In genomic region chr9:92669890-92670708, GRCh38 we compare ENCODE assay signal across 8 cellular contexts. TPM values are rescaled to one million over a fixed set of nuclear protein-coding genes. Genes with fewer than 3 reads are reported as not detected.
DNase-seq lines count a peak whose midpoint lies in the region; ATAC-seq and TF ChIP-seq lines count a peak whose summit lies in the region.

A gene with protein sequence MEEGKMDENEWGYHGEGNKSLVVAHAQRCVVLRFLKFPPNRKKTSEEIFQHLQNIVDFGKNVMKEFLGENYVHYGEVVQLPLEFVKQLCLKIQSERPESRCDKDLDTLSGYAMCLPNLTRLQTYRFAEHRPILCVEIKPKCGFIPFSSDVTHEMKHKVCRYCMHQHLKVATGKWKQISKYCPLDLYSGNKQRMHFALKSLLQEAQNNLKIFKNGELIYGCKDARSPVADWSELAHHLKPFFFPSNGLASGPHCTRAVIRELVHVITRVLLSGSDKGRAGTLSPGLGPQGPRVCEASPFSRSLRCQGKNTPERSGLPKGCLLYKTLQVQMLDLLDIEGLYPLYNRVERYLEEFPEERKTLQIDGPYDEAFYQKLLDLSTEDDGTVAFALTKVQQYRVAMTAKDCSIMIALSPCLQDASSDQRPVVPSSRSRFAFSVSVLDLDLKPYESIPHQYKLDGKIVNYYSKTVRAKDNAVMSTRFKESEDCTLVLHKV (minus strand): TSS chr9:92670131. CDS start chr9:92669988, 143 bp downstream.

- H4K20me1 ChIP-seq in smooth muscle cell (ENCODE audit: low read depth) = peaks cover 38% of the 10 kb centered on the region

- H2AFZ ChIP-seq in smooth muscle cell (ENCODE audit: low read depth) = peak within 1 kb of the TSS; percentile 92

- ATAC-seq in GM19025 (IDR thresholded peaks at IDR 0.05; ENCODE audit: low read depth, unreplicated experiment) (peak; percentile 96), HG03280 (IDR thresholded peaks at IDR 0.05; ENCODE audit: unreplicated experiment) (peak; percentile 93)

- no peaks in the 10 kb centered on the region for H3K9me3 ChIP-seq in smooth muscle cell (replicated peaks; ENCODE audit: low read depth)

- H3F3A ChIP-seq in smooth muscle cell (ENCODE audit: low read depth) = peaks cover 6% of the 10 kb centered on the region

- peak within 1 kb of the TSS; percentile 98 for H3K9ac ChIP-seq in smooth muscle cell (ENCODE audit: low read depth)

- no peaks in the 10 kb centered on the region for H3K36me3 ChIP-seq in smooth muscle cell (ENCODE audit: low read depth)

- H3K4me2 ChIP-seq in smooth muscle cell = peak within 1 kb of the TSS; percentile 99

- no peak for TF ChIP-seq CTCF in AG09319 (IDR thresholded peaks at IDR 0.05; ENCODE audit: low read depth, low read length)
- no peak for TF ChIP-seq CTCF in smooth muscle cell (IDR thresholded peaks at IDR 0.05; ENCODE audit: borderline replicate concordance, insufficient read depth, poor library complexity, severe bottlenecking)

- DNase-seq in AG09319 (ENCODE audit: extremely low read depth, low read depth) (peak; percentile 96), NCI-H345 (lab: John Stamatoyannopoulos, UW) (peak; percentile 96), caudate nucleus (lab: John Stamatoyannopoulos, UW) (peak; percentile 70 to 99 (median 96)), iPS-NIHi7 (ENCODE audit: extremely low spot score) (peak; percentile 100), smooth muscle cell (lab: John Stamatoyannopoulos, UW; ENCODE audit: unreplicated experiment) (peak; percentile 90)
- peak; percentile 92 to 95 (median 94) for DNase-seq in activated CD4-positive, CD25-positive, alpha-beta regulatory T cell (lab: John Stamatoyannopoulos, UW)

- H3K4me3 ChIP-seq in smooth muscle cell = peak within 1 kb of the TSS; percentile 78

- H3K27ac ChIP-seq in caudate nucleus (ENCODE audit: low read depth, low read length) (peak within 1 kb of the TSS; percentile 90), smooth muscle cell (ENCODE audit: low read depth) (peak within 1 kb of the TSS; percentile 98)

- H3K4me1 ChIP-seq in smooth muscle cell (ENCODE audit: low read depth) = peaks cover 7% of the 10 kb centered on the region

- H3K27me3 ChIP-seq in smooth muscle cell (ENCODE audit: low read depth) = no peaks in the 10 kb centered on the region

- peaks cover 46% of the 10 kb centered on the region for H3K79me2 ChIP-seq in smooth muscle cell (ENCODE audit: low read depth)

- WGBS in smooth muscle cell (ENCODE audit: low lambda C conversion rate) = 1% methylated on average over 75 of the region's 75 CpGs

RNA-seq across cellular contexts. Expression of the gene that starts here (rescaled TPM):
- 20.6 and 22.1 TPM in 2 replicates for total RNA-seq in smooth muscle cell
- 9.4 and 13.1 TPM in 2 replicates for polyA plus RNA-seq in smooth muscle cell

Comparison
In these comparisons a context has a peak if more than half of its experiments do, and no peak if none do; other contexts are left out.
1. Peak in every context shown above with its lines: DNase-seq, ATAC-seq, H3K4me3 ChIP-seq and H3K27ac ChIP-seq.